Comparison of ENCODE assay signal across 8 cellular contexts in genomic region chr3:50236484-50237132, GRCh38. TPM values are rescaled to one million over a fixed set of nuclear protein-coding genes. Genes with fewer than 3 reads are reported as not detected.
A peak's percentile ranks its signal among the peaks of the same experiment; 100 is the strongest.
DNase-seq lines count a peak whose midpoint lies in the region; ATAC-seq and TF ChIP-seq lines count a peak whose summit lies in the region.

No MANE protein-coding gene starts in this region.

- no peak for DNase-seq in SK-N-SH
- no peak for DNase-seq in activated naive CD4-positive, alpha-beta T cell treated with anti-CD3 and anti-CD28 coated beads, Interleukin-2, amount 50 U/mL, for 72 hours (ENCODE audit: low spot score in 2 of 2)
- no peak for DNase-seq in stomach
- DNase-seq in NCI-H526 (lab: John Stamatoyannopoulos, UW): no peak
- DNase-seq in 8988T: no peak

- TF ChIP-seq EP300 in SK-N-SH (IDR thresholded peaks at IDR 0.05; ENCODE audit: borderline replicate concordance in 1 of 2, low read depth in 1 of 2, low read length in 1 of 2) (no peak), stomach (IDR thresholded peaks at IDR 0.05) (no peak)

- H3K27me3 ChIP-seq in SK-N-SH (ENCODE audit: insufficient read depth) (no peaks in the 10 kb centered on the region), iPS-20b (ENCODE audit: insufficient read depth, low read length) (no peaks in the 10 kb centered on the region), stomach (no peaks in the 10 kb centered on the region)

- TF ChIP-seq CTCF in SK-N-SH (IDR thresholded peaks at IDR 0.05): no peak
- TF ChIP-seq CTCF in stomach (IDR thresholded peaks at IDR 0.05): no peak

- WGBS in SK-N-SH (ENCODE audit: low lambda C conversion rate): 5% methylated on average over 12 of the region's 13 CpGs
- WGBS in stomach, 5 donors: 2 to 4% (median 4%) methylated on average over 13 of the region's 13 CpGs

- H3K4me2 ChIP-seq in SK-N-SH: peak overlapping the region; percentile 96

- H3K9me3 ChIP-seq in SK-N-SH (no peaks in the 10 kb centered on the region), iPS-20b (ENCODE audit: insufficient read depth, low read depth, low read length) (no peaks in the 10 kb centered on the region), stomach (no peaks in the 10 kb centered on the region)

- H3K36me3 Mint-ChIP-seq in activated naive CD4-positive, alpha-beta T cell treated with anti-CD3 and anti-CD28 coated beads, Interleukin-2, amount 50 U/mL, for 72 hours: peaks cover 21 to 28% of the 10 kb centered on the region in 2 donors

- no peaks in the 10 kb centered on the region for H3K9me2 ChIP-seq in SK-N-SH

- peak overlapping the region; percentile 91 to 98 for H3K27ac Mint-ChIP-seq in activated naive CD4-positive, alpha-beta T cell treated with anti-CD3 and anti-CD28 coated beads, Interleukin-2, amount 50 U/mL, for 72 hours

- POLR2A ChIA-PET in SK-N-SH (lab: Yijun Ruan, JAX): interaction anchor here (1.4 to 1.6 kb wide), 2 partner anchors 9 to 10 kb away, joined by 4 read pairs; no protein-coding TSS in a partner anchor

- TF ChIP-seq POLR2A in stomach (IDR thresholded peaks at IDR 0.05): no peak

- no peak for ATAC-seq in SK-N-SH treated with all-trans-retinoic acid at 6 μM for 48 hours
- no peak for ATAC-seq in activated naive CD4-positive, alpha-beta T cell treated with anti-CD3 and anti-CD28 coated beads, Interleukin-2, amount 50 U/mL, for 72 hours
- ATAC-seq in GM21390 (IDR thresholded peaks at IDR 0.05; ENCODE audit: unreplicated experiment): no peak

- peak overlapping the region; percentile 60 to 90 for H3K27ac ChIP-seq in SK-N-SH (ENCODE audit: low read depth in 2 of 2, low read length in 1 of 2)
- H3K27ac ChIP-seq in iPS-20b (ENCODE audit: low read length): peak overlapping the region; percentile 42
- peak overlapping the region; percentile 90 to 97 (median 94) for H3K27ac ChIP-seq in stomach

- peaks cover 8 to 18% of the 10 kb centered on the region in 2 experiments; a peak in 2 of 4 replicates for H3K4me1 ChIP-seq in SK-N-SH (ENCODE audit: control insufficient read depth in 1 of 2, insufficient read depth in 2 of 2, low read depth in 1 of 2, low read length in 1 of 2)
- peaks cover 31% of the 10 kb centered on the region for H3K4me1 ChIP-seq in iPS-20b (ENCODE audit: insufficient read depth, low read length)
- peaks cover 53 to 69% (median 62%) of the 10 kb centered on the region in 4 donors for H3K4me1 ChIP-seq in stomach

- H3K9ac ChIP-seq in SK-N-SH (peak overlapping the region; percentile 95), iPS-20b (ENCODE audit: low read depth, low read length) (peak overlapping the region; percentile 83)

- peaks cover 56% of the 10 kb centered on the region for H3K79me2 ChIP-seq in SK-N-SH (ENCODE audit: insufficient read depth)

- no peak overlapping the region for H2AFZ ChIP-seq in SK-N-SH (ENCODE audit: low read depth)

- no peaks in the 10 kb centered on the region for H3K9me3 Mint-ChIP-seq in activated naive CD4-positive, alpha-beta T cell treated with anti-CD3 and anti-CD28 coated beads, Interleukin-2, amount 50 U/mL, for 72 hours

- peak overlapping the region; percentile 82 to 98 for H3K4me3 ChIP-seq in SK-N-SH (ENCODE audit: low read depth in 2 of 2, low read length in 1 of 2)
- peak overlapping the region; percentile 82 for H3K4me3 ChIP-seq in iPS-20b (ENCODE audit: low read length)
- H3K4me3 ChIP-seq in stomach: peak overlapping the region; percentile 64 to 91 (median 86)

- H3K36me3 ChIP-seq in SK-N-SH (replicated peaks in 1 of 2; ENCODE audit: control insufficient read depth in 1 of 2, insufficient read depth in 2 of 2, low read length in 1 of 2): peaks cover 0 to 11% of the 10 kb centered on the region in 2 experiments
- H3K36me3 ChIP-seq in iPS-20b (ENCODE audit: insufficient read depth, low read depth, low read length): peaks cover 5% of the 10 kb centered on the region; the same call in 1 of the 2 replicates
- peaks cover 0 to 7% (median 3%) of the 10 kb centered on the region in 4 donors for H3K36me3 ChIP-seq in stomach

- H3F3A ChIP-seq in SK-N-SH (replicated peaks; ENCODE audit: insufficient read depth): peaks cover 8% of the 10 kb centered on the region

- H4K20me1 ChIP-seq in SK-N-SH (ENCODE audit: insufficient read depth): peaks cover 38% of the 10 kb centered on the region

- CTCF ChIA-PET in SK-N-SH (lab: Yijun Ruan, JAX): interaction anchor here (1.6 to 61.6 kb wide), 4 partner anchors 4 to 50 kb away, joined by 8 to 1375 read pairs (median 433); partner anchors contain the start of genes GNAI2 and GNAT1

- intact Hi-C loops in stomach (cut with DNase I; ENCODE audit: low total_unique reads): no loop called here

- no peak for TF ChIP-seq RAD21 in SK-N-SH (IDR thresholded peaks at IDR 0.05; ENCODE audit: low read length)

TF ChIP-seq in SK-N-SH, 30 proteins besides CTCF, POLR2A, EP300 and RAD21 (continues in another document):
- no peak for TF ChIP-seq RFX5 (IDR thresholded peaks at IDR 0.05; ENCODE audit: low read length)
- no peak for TF ChIP-seq SIN3A (IDR thresholded peaks at IDR 0.05; ENCODE audit: borderline replicate concordance, low read depth, low read length)
- no peak for TF ChIP-seq RXRA (IDR thresholded peaks at IDR 0.05; ENCODE audit: borderline replicate concordance, low read depth)
- no peak for TF ChIP-seq MAX (IDR thresholded peaks at IDR 0.05; ENCODE audit: low read depth)
- no peak for TF ChIP-seq YY1 (IDR thresholded peaks at IDR 0.05; ENCODE audit: low read depth)
- no peak for TF ChIP-seq EZH2phosphoT487 (IDR thresholded peaks at IDR 0.05; ENCODE audit: borderline replicate concordance, low read depth)
- no peak for TF ChIP-seq NRF1 (IDR thresholded peaks at IDR 0.05; ENCODE audit: low read depth, low read length)
- TF ChIP-seq RCOR1 (IDR thresholded peaks at IDR 0.05; ENCODE audit: low read length): no peak
- no peak for TF ChIP-seq GABPA (IDR thresholded peaks at IDR 0.05; ENCODE audit: low read depth)
- TF ChIP-seq ELF1 (IDR thresholded peaks at IDR 0.05): no peak
- TF ChIP-seq FOXM1 (IDR thresholded peaks at IDR 0.05; ENCODE audit: low read depth): no peak
- TF ChIP-seq TCF12 (IDR thresholded peaks at IDR 0.05): no peak

TF ChIP-seq in SK-N-SH treated with all-trans-retinoic acid at 6 μM for 48 hours, 23 proteins besides CTCF, POLR2A, EP300 and RAD21 (continues in another document):
- TF ChIP-seq CREB5 (CRISPR knock-in tag; IDR thresholded peaks at IDR 0.05; ENCODE audit: low read depth) (no peak), ZFP30 (CRISPR knock-in tag; IDR thresholded peaks at IDR 0.05) (no peak), OSR1 (CRISPR knock-in tag; IDR thresholded peaks at IDR 0.05) (no peak), ISL1 (CRISPR knock-in tag; IDR thresholded peaks at IDR 0.05) (no peak), TOX (CRISPR knock-in tag; IDR thresholded peaks at IDR 0.05; ENCODE audit: borderline replicate concordance) (no peak)

RNA-seq across cellular contexts. Expression of gene GNAI2, which starts 0.6 kb away (rescaled TPM):
- polyA plus RNA-seq in SK-N-SH (2012; rRNA removed) (641 and 649 TPM in 2 replicates), stomach (10 to 100 TPM; 61.1 to 73.5 (median 68.3) TPM)
- polyA plus RNA-seq in SK-N-SH (2012; cell fraction: cytosol; rRNA removed): 388 and 495 TPM in 2 replicates
- polyA plus RNA-seq in SK-N-SH (2012; cell fraction: nucleus; rRNA removed): 361 and 439 TPM in 2 replicates
- total RNA-seq in activated naive CD4-positive, alpha-beta T cell treated with anti-CD3 and anti-CD28 coated beads, Interleukin-2, amount 50 U/mL, for 72 hours: 100 to 1,000 TPM; 313 to 349 TPM
- 100 to 1,000 TPM in 2 of 5 donors, 10 to 100 TPM in 3; 73.7 to 211 (median 98.5) TPM for total RNA-seq in stomach

RNA-seq across cellular contexts. Expression of gene SLC38A3, which starts 31.5 kb away (rescaled TPM):
- polyA plus RNA-seq in SK-N-SH (2012; rRNA removed) (0.84 and 0.89 TPM in 2 replicates), stomach (1 to 10 TPM in 1 of 3 donors, under 1 TPM in 2; 0.15 to 1.1 (median 0.93) TPM)
- 0.15 and 0.29 TPM in 2 replicates for polyA plus RNA-seq in SK-N-SH (2012; cell fraction: cytosol; rRNA removed)
- polyA plus RNA-seq in SK-N-SH (2012; cell fraction: nucleus; rRNA removed): 1.6 and 2.0 TPM in 2 replicates
- not detected for total RNA-seq in activated naive CD4-positive, alpha-beta T cell treated with anti-CD3 and anti-CD28 coated beads, Interleukin-2, amount 50 U/mL, for 72 hours
- total RNA-seq in stomach: 1 to 10 TPM in 1 of 5 donors, not detected in 4; 3.1 TPM

RNA-seq across cellular contexts. Expression of gene SEMA3B, which starts 32.3 kb away (rescaled TPM):
- polyA plus RNA-seq in SK-N-SH (2012; rRNA removed) (12.4 and 14.9 TPM in 2 replicates), stomach (10 to 100 TPM; 40.1 to 79.9 (median 42.0) TPM)
- polyA plus RNA-seq in SK-N-SH (2012; cell fraction: cytosol; rRNA removed): 3.4 and 5.3 TPM in 2 replicates
- 83.1 and 135 TPM in 2 replicates for polyA plus RNA-seq in SK-N-SH (2012; cell fraction: nucleus; rRNA removed)
- total RNA-seq in activated naive CD4-positive, alpha-beta T cell treated with anti-CD3 and anti-CD28 coated beads, Interleukin-2, amount 50 U/mL, for 72 hours: 1 to 10 TPM in 1 of 2 donors, under 1 TPM in 1; 0.77 to 4.1 TPM
- 100 to 1,000 TPM in 4 of 5 donors, 10 to 100 TPM in 1; 53.6 to 310 (median 129) TPM for total RNA-seq in stomach

RNA-seq across cellular contexts. Expression of gene LSMEM2, which starts 42.3 kb away (rescaled TPM):
- 0.03 TPM in 1 of 2 replicates, not detected in the other for polyA plus RNA-seq in SK-N-SH (2012; rRNA removed)
- polyA plus RNA-seq in SK-N-SH (2012; cell fraction: cytosol; rRNA removed): not detected in 2 replicates
- 0.13 and 0.21 TPM in 2 replicates for polyA plus RNA-seq in SK-N-SH (2012; cell fraction: nucleus; rRNA removed)
- not detected for total RNA-seq in activated naive CD4-positive, alpha-beta T cell treated with anti-CD3 and anti-CD28 coated beads, Interleukin-2, amount 50 U/mL, for 72 hours
- not detected for total RNA-seq in stomach
- polyA plus RNA-seq in stomach: under 1 TPM in 2 of 3 donors, not detected in 1; 0.31 to 0.58 TPM

RNA-seq across cellular contexts. Expression of gene GNAT1, which starts 45.2 kb away (rescaled TPM):
- polyA plus RNA-seq in SK-N-SH (2012; rRNA removed) (not detected in 2 replicates), stomach (not detected)
- not detected in 2 replicates for polyA plus RNA-seq in SK-N-SH (2012; cell fraction: cytosol; rRNA removed)
- polyA plus RNA-seq in SK-N-SH (2012; cell fraction: nucleus; rRNA removed): 0.12 TPM in 1 of 2 replicates, not detected in the other
- not detected for total RNA-seq in activated naive CD4-positive, alpha-beta T cell treated with anti-CD3 and anti-CD28 coated beads, Interleukin-2, amount 50 U/mL, for 72 hours
- not detected for total RNA-seq in stomach

Comparison
In these comparisons a context has a peak if more than half of its experiments do, and no peak if none do; other contexts are left out.
1. H3K27ac ChIP-seq: peak in every context shown above with its lines; median percentile 94 in stomach; 75 in SK-N-SH; 42 in iPS-20b.
2. RNA of gene SEMA3B, which starts 32.3 kb away (total RNA-seq): 53.6 to 310 TPM in stomach; 0.77 to 4.1 TPM in activated naive CD4-positive, alpha-beta T cell treated with anti-CD3 and anti-CD28 coated beads, Interleukin-2, amount 50 U/mL, for 72 hours; every median in the first group is over 10 times any median in the second.
3. Peak in every context shown above with its lines, with median percentiles within 50 percentile points of each other: H3K4me3 ChIP-seq.